ENCODE assay signal across 18 cellular contexts in genomic region chr14:53896773-53897172, GRCh38. TPM values are rescaled to one million over a fixed set of nuclear protein-coding genes. Genes with fewer than 3 reads are reported as not detected.
DNase-seq lines count a peak whose midpoint lies in the region; ATAC-seq lines count a peak whose summit lies in the region.
"Had no signal": no experiment of that assay in that cellular context is flagged by ENCODE, and none has a peak within 500 bp of the region (broad histone marks: within the 10 kb centered on the region; RNA-seq: fewer than 3 reads in every experiment).

No MANE protein-coding gene starts in this region.

- CTCF ChIA-PET in activated CD4-positive, alpha-beta T cell treated with anti-CD3 and anti-CD28 coated beads for 36 hours (lab: Charles Lee), result no interaction called here

- H3K4me3 Mint-ChIP-seq in activated CD4-positive, alpha-beta T cell treated with anti-CD3 and anti-CD28 coated beads for 36 hours, result no peak overlapping the region
- H3K4me3 Mint-ChIP-seq: CD4-positive, alpha-beta T cell had no signal

- no peaks in the 10 kb centered on the region for H3K36me3 Mint-ChIP-seq in activated CD4-positive, alpha-beta T cell treated with anti-CD3 and anti-CD28 coated beads for 36 hours (ENCODE audit: low read depth)

- H3K9me3 Mint-ChIP-seq in activated CD4-positive, alpha-beta T cell treated with anti-CD3 and anti-CD28 coated beads for 36 hours (ENCODE audit: low read depth), result no peaks in the 10 kb centered on the region
- H3K9me3 Mint-ChIP-seq: CD4-positive, alpha-beta T cell had no signal

- peaks cover 2% of the 10 kb centered on the region for H3K4me1 Mint-ChIP-seq in activated CD4-positive, alpha-beta T cell treated with anti-CD3 and anti-CD28 coated beads for 36 hours

- no peak for DNase-seq in left ventricle myocardium superior
- no peak for DNase-seq in left cardiac atrium
- peak; percentile 62 for DNase-seq in NCI-H1694 treated with DMSO at 0.1 percent for 48 hours (lab: John Stamatoyannopoulos, UW)
- DNase-seq in fibroblast of the conjunctiva (ENCODE audit: low read depth), result peak; percentile 3
- DNase-seq in activated CD4-positive, alpha-beta T cell treated with anti-CD3 and anti-CD28 coated beads for 36 hours, result no peak
- DNase-seq in stimulated activated CD4-positive, alpha-beta T cell treated with anti-CD3 and anti-CD28 coated beads, Interleukin-4, amount 100 ng/mL, for 24 hours, result no peak
- DNase-seq in MV-4-11 (lab: John Stamatoyannopoulos, UW), result no peak
- no peak for DNase-seq in activated naive CD4-positive, alpha-beta T cell treated with anti-CD3 and anti-CD28 coated beads, Interleukin-2, amount 50 U/mL, for 16 hours
- DNase-seq: Calu3; CD4-positive, alpha-beta T cell; DMS79 treated with DMSO at 0.1 percent for 48 hours; GDM1; GOT3; NCI-H1417 treated with DMSO at 0.1 percent for 48 hours; NCI-H2227 treated with DMSO at 0.1 percent for 48 hours; NCI-H526 treated with DMSO at 0.1 percent for 48 hours; OCI-M1 had no signal

- H3K27ac Mint-ChIP-seq in activated CD4-positive, alpha-beta T cell treated with anti-CD3 and anti-CD28 coated beads for 36 hours, result no peak overlapping the region
- H3K27ac Mint-ChIP-seq: CD4-positive, alpha-beta T cell had no signal

- POLR2A ChIA-PET in activated CD4-positive, alpha-beta T cell treated with anti-CD3 and anti-CD28 coated beads for 36 hours (lab: Charles Lee), result no interaction called here

- peaks cover 19% of the 10 kb centered on the region for H3K27me3 Mint-ChIP-seq in activated CD4-positive, alpha-beta T cell treated with anti-CD3 and anti-CD28 coated beads for 36 hours

- intact Hi-C loops in left ventricle myocardium superior (cut with micrococcal nuclease) (no loop called here), left cardiac atrium (cut with DNase I) (no loop called here)
- intact Hi-C loops in activated CD4-positive, alpha-beta T cell treated with anti-CD3 and anti-CD28 coated beads for 36 hours (cut with DNase I, micrococcal nuclease), result no loop called here

- ATAC-seq in left ventricle myocardium superior (peak; percentile 11), left cardiac atrium (no peak)
- no peak for ATAC-seq in activated CD4-positive, alpha-beta T cell treated with anti-CD3 and anti-CD28 coated beads for 36 hours
- ATAC-seq: HepG2 had no signal

RNA-seq across cellular contexts. Expression of gene BMP4, which starts 59.9 kb away (rescaled TPM):
- total RNA-seq in left ventricle myocardium superior, result 7.1 TPM
- total RNA-seq in left cardiac atrium, result 10 to 100 TPM in 1 of 2 donors, 1 to 10 TPM in 1; 9.2 to 12.5 TPM
- not detected for total RNA-seq in activated CD4-positive, alpha-beta T cell treated with anti-CD3 and anti-CD28 coated beads for 36 hours
- total RNA-seq: CD4-positive, alpha-beta T cell had no signal

Comparison
In these comparisons a context has a peak if more than half of its experiments do, and no peak if none do; other contexts are left out.
1. DNase-seq: peak in NCI-H1694 treated with DMSO at 0.1 percent for 48 hours (single experiment) and fibroblast of the conjunctiva (single experiment); none in left ventricle myocardium superior (single experiment), left cardiac atrium (single experiment), activated CD4-positive, alpha-beta T cell treated with anti-CD3 and anti-CD28 coated beads for 36 hours (single experiment), stimulated activated CD4-positive, alpha-beta T cell treated with anti-CD3 and anti-CD28 coated beads, Interleukin-4, amount 100 ng/mL, for 24 hours (single experiment), MV-4-11 (single experiment) and activated naive CD4-positive, alpha-beta T cell treated with anti-CD3 and anti-CD28 coated beads, Interleukin-2, amount 50 U/mL, for 16 hours (single experiment).